Comparison of ENCODE assay signal across 1 cellular context in the genomic region with DNA sequence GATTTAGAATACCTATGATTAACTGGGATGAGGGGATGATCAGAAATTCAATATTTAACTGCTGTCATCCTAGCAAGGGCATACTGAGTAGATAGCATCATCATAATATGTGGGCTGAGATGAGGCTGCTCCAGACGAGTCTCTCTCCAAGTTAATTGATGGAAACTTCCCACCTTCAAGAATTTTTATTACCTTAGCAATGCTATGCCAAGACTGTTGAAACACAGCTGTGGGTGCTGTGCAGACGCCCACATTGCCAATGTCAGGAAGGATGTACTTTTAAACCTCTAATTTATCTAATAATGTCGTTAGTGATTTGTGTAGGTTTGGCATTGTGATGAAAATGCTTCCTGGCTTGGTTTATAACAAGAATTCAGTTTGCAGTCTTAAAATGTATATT.
TF ChIP-seq lines count a peak whose summit lies in the region.

No MANE protein-coding gene starts in this region.

TF ChIP-seq in SK-N-SH, 30 proteins besides CTCF, POLR2A, EP300 and RAD21:
- TF ChIP-seq, protein P1, sequence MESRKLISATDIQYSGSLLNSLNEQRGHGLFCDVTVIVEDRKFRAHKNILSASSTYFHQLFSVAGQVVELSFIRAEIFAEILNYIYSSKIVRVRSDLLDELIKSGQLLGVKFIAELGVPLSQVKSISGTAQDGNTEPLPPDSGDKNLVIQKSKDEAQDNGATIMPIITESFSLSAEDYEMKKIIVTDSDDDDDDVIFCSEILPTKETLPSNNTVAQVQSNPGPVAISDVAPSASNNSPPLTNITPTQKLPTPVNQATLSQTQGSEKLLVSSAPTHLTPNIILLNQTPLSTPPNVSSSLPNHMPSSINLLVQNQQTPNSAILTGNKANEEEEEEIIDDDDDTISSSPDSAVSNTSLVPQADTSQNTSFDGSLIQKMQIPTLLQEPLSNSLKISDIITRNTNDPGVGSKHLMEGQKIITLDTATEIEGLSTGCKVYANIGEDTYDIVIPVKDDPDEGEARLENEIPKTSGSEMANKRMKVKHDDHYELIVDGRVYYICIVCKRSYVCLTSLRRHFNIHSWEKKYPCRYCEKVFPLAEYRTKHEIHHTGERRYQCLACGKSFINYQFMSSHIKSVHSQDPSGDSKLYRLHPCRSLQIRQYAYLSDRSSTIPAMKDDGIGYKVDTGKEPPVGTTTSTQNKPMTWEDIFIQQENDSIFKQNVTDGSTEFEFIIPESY (IDR thresholded peaks at IDR 0.05; ENCODE audit: borderline replicate concordance, low read depth) = no peak
- TF ChIP-seq FOXJ3 (CRISPR knock-in tag; IDR thresholded peaks at IDR 0.05) = no peak
- TF ChIP-seq MEF2A (IDR thresholded peaks at IDR 0.05; ENCODE audit: borderline replicate concordance, low read depth) = no peak
- TF ChIP-seq GABPA (IDR thresholded peaks at IDR 0.05; ENCODE audit: low read depth) = no peak
- TF ChIP-seq, protein P2, sequence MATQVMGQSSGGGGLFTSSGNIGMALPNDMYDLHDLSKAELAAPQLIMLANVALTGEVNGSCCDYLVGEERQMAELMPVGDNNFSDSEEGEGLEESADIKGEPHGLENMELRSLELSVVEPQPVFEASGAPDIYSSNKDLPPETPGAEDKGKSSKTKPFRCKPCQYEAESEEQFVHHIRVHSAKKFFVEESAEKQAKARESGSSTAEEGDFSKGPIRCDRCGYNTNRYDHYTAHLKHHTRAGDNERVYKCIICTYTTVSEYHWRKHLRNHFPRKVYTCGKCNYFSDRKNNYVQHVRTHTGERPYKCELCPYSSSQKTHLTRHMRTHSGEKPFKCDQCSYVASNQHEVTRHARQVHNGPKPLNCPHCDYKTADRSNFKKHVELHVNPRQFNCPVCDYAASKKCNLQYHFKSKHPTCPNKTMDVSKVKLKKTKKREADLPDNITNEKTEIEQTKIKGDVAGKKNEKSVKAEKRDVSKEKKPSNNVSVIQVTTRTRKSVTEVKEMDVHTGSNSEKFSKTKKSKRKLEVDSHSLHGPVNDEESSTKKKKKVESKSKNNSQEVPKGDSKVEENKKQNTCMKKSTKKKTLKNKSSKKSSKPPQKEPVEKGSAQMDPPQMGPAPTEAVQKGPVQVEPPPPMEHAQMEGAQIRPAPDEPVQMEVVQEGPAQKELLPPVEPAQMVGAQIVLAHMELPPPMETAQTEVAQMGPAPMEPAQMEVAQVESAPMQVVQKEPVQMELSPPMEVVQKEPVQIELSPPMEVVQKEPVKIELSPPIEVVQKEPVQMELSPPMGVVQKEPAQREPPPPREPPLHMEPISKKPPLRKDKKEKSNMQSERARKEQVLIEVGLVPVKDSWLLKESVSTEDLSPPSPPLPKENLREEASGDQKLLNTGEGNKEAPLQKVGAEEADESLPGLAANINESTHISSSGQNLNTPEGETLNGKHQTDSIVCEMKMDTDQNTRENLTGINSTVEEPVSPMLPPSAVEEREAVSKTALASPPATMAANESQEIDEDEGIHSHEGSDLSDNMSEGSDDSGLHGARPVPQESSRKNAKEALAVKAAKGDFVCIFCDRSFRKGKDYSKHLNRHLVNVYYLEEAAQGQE (IDR thresholded peaks at IDR 0.05; ENCODE audit: low read depth, low read length) = no peak
- TF ChIP-seq RXRA (IDR thresholded peaks at IDR 0.05; ENCODE audit: borderline replicate concordance, low read depth) = no peak
- TF ChIP-seq NFIC (IDR thresholded peaks at IDR 0.05; ENCODE audit: borderline replicate concordance) = no peak
